In the genomic region with DNA sequence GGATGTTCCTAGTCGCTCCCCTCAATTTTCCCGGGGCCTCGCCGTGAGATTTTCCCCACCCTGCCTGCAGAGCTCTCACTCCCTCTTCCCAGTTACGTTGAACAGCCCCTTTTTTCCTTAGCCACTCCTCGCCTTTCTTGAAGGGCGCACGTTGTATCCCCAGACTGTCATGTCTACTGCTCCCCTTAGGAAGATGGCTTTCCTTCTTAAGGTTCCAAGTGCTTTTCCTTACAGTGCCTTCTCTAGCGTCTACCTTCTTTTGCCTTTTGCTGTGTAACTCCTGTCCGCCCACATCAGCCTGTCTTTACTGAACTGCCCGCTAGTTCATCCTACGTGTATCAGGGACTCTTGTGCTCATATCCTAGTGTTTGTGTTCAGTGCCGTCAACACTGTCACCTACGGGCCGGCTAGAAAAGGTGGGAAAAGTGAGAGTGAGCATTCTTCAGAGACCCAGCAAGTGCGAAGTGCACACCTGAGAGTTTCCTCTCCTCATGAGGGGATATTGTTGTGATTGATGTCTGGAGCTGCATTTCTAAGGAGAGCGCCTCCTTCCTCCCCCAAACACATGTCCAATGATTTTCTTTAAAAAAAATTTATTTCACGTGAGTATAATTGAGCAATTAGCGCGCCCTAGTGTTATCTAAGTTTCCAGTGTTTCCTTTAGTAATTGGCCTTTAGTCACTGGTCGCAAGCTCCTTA, we compare ENCODE assay signal across 8 cellular contexts. TPM values are rescaled to one million over a fixed set of nuclear protein-coding genes. Genes with fewer than 3 reads are reported as not detected.
DNase-seq lines count a peak whose midpoint lies in the region; ATAC-seq and TF ChIP-seq lines count a peak whose summit lies in the region.

No MANE protein-coding gene starts in this region.

- H3K4me3 Mint-ChIP-seq in activated CD8-positive, alpha-beta T cell treated with anti-CD3 and anti-CD28 coated beads, Interleukin-2, amount 10 ng/mL, durations not matched to agents 7 days and 5 days: peak overlapping the region; percentile 84

- H3K9me3 Mint-ChIP-seq in activated CD8-positive, alpha-beta T cell treated with anti-CD3 and anti-CD28 coated beads, Interleukin-2, amount 10 ng/mL, durations not matched to agents 7 days and 5 days (ENCODE audit: insufficient read depth): no peaks in the 10 kb centered on the region

- H3K27me3 Mint-ChIP-seq in activated CD8-positive, alpha-beta T cell treated with anti-CD3 and anti-CD28 coated beads, Interleukin-2, amount 10 ng/mL, durations not matched to agents 7 days and 5 days (ENCODE audit: low read depth): no peaks in the 10 kb centered on the region

- peaks cover 16% of the 10 kb centered on the region for H3K36me3 Mint-ChIP-seq in activated CD8-positive, alpha-beta T cell treated with anti-CD3 and anti-CD28 coated beads, Interleukin-2, amount 10 ng/mL, durations not matched to agents 7 days and 5 days (ENCODE audit: low read depth)

- intact Hi-C loops in uterus (cut with DNase I; ENCODE audit: low total_unique reads): no loop called here

- peak overlapping the region; percentile 93 for H3K27ac Mint-ChIP-seq in activated CD8-positive, alpha-beta T cell treated with anti-CD3 and anti-CD28 coated beads, Interleukin-2, amount 10 ng/mL, durations not matched to agents 7 days and 5 days

- H3K27me3 ChIP-seq in uterus: no peaks in the 10 kb centered on the region

- POLR2A ChIA-PET in activated CD8-positive, alpha-beta T cell treated with anti-CD3 and anti-CD28 coated beads, Interleukin-2, amount 10 ng/mL, durations not matched to agents 7 days and 5 days (lab: Charles Lee): interaction anchor here (0.6 to 4.2 kb wide), 12 partner anchors 10 to 633 kb away, joined by 3 to 47 read pairs (median 4); a partner anchor contains a TSS

- DNase-seq in AML-193 (lab: John Stamatoyannopoulos, UW) (peak; percentile 62 to 75), NCI-H460 (ENCODE audit: extremely low read depth, low read depth) (peak; percentile 11), myocyte (ENCODE audit: low read depth) (peak; percentile 25), uterus (no peak)
- peak; percentile 49 for DNase-seq in activated CD8-positive, alpha-beta T cell treated with anti-CD3 and anti-CD28 coated beads, Interleukin-2, amount 10 ng/mL, durations not matched to agents 7 days and 5 days

- peak in 2 of 4 experiments; percentile 6 to 11 for TF ChIP-seq CTCF in uterus (IDR thresholded peaks at IDR 0.05)

- H3K36me3 ChIP-seq in uterus: no peaks in the 10 kb centered on the region

- peak overlapping the region; percentile 75 to 87 for H3K4me3 ChIP-seq in uterus

- TF ChIP-seq POLR2A in uterus (IDR thresholded peaks at IDR 0.05): no peak

- no peaks in the 10 kb centered on the region for H3K9me3 ChIP-seq in uterus

- peaks cover 30% of the 10 kb centered on the region for H3K4me1 Mint-ChIP-seq in activated CD8-positive, alpha-beta T cell treated with anti-CD3 and anti-CD28 coated beads, Interleukin-2, amount 10 ng/mL, durations not matched to agents 7 days and 5 days (ENCODE audit: low read depth)

- H3K4me1 ChIP-seq in uterus: peaks cover 0 to 4% of the 10 kb centered on the region in 2 donors

- peak; percentile 28 for ATAC-seq in GM18511 (IDR thresholded peaks at IDR 0.05; ENCODE audit: unreplicated experiment)
- peak; percentile 26 for ATAC-seq in activated CD8-positive, alpha-beta T cell treated with anti-CD3 and anti-CD28 coated beads, Interleukin-2, amount 10 ng/mL, durations not matched to agents 7 days and 5 days
- ATAC-seq in esophagus mucosa: peak; percentile 55
- ATAC-seq in GM18868 (IDR thresholded peaks at IDR 0.05; ENCODE audit: unreplicated experiment): no peak

- peak overlapping the region; percentile 97 to 99 for H3K27ac ChIP-seq in uterus

- CTCF ChIA-PET in activated CD8-positive, alpha-beta T cell treated with anti-CD3 and anti-CD28 coated beads, Interleukin-2, amount 10 ng/mL, durations not matched to agents 7 days and 5 days (lab: Charles Lee): interaction anchor here (0.7 to 5.5 kb wide), 28 partner anchors 9 to 373 kb away, joined by 3 to 83 read pairs (median 3); a partner anchor contains a TSS

RNA-seq across cellular contexts. Expression of a gene that starts 0.8 kb away (rescaled TPM):
- total RNA-seq in NCI-H460 (2014; rRNA removed; shearing (Covaris generic)): 33.8 and 39.0 TPM in 2 replicates
- polyA plus RNA-seq in NCI-H460 (2014; cell fraction: nucleus; rRNA removed): 18.8 and 21.1 TPM in 2 replicates
- total RNA-seq in activated CD8-positive, alpha-beta T cell treated with anti-CD3 and anti-CD28 coated beads, Interleukin-2, amount 10 ng/mL, durations not matched to agents 7 days and 5 days: 10 to 100 TPM; 23.1 TPM
- total RNA-seq in esophagus mucosa: 15.7 TPM
- 22.0 and 22.6 TPM in 2 replicates for total RNA-seq in myocyte
- 38.6 TPM for polyA plus RNA-seq in myocyte (2012)
- 10 to 100 TPM; 44.7 to 56.6 (median 49.4) TPM for total RNA-seq in uterus

RNA-seq across cellular contexts. Expression of a gene that starts 19.5 kb away (rescaled TPM):
- 34.6 and 35.8 TPM in 2 replicates for total RNA-seq in NCI-H460 (2014; rRNA removed; shearing (Covaris generic))
- polyA plus RNA-seq in NCI-H460 (2014; cell fraction: nucleus; rRNA removed): 44.6 and 77.8 TPM in 2 replicates
- total RNA-seq in activated CD8-positive, alpha-beta T cell treated with anti-CD3 and anti-CD28 coated beads, Interleukin-2, amount 10 ng/mL, durations not matched to agents 7 days and 5 days: 10 to 100 TPM; 69.6 to 72.8 TPM
- 32.8 TPM for total RNA-seq in esophagus mucosa
- 20.5 and 31.4 TPM in 2 replicates for total RNA-seq in myocyte
- 18.7 TPM for polyA plus RNA-seq in myocyte (2012)
- total RNA-seq in uterus: 10 to 100 TPM; 38.2 to 63.7 (median 47.6) TPM

Comparison
In these comparisons a context has a peak if more than half of its experiments do, and no peak if none do; other contexts are left out.
1. DNase-seq: peak in AML-193 (2 of 2), NCI-H460 (single experiment), activated CD8-positive, alpha-beta T cell treated with anti-CD3 and anti-CD28 coated beads, Interleukin-2, amount 10 ng/mL, durations not matched to agents 7 days and 5 days (single experiment) and myocyte (single experiment); none in uterus (0 of 2).